In the genomic region with DNA sequence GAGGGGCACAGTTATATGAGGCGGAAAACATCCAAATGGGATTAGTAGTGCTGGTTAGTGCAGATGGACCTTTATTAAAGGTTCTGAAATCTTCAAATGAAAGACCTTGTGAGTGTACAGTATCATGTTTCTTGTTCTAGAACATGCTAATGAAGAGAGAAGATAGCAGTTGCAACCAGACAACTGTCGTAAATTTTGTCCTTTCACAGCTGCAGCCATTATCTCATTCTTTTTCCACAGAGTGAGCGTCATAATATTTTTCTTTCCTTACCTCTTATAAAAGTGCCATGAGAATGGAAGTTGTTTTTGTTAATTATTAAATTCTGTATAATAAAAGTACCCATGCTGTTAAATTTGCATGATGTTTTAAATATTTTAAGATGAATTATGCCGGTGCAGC, we compare ENCODE assay signal across 32 cellular contexts. TPM values are rescaled to one million over a fixed set of nuclear protein-coding genes. Genes with fewer than 3 reads are reported as not detected.
"Had no signal": no experiment of that assay in that cellular context is flagged by ENCODE, and none has a peak within 500 bp of the region (broad histone marks: within the 10 kb centered on the region; RNA-seq: fewer than 3 reads in every experiment).

No MANE protein-coding gene starts in this region.

- H3K27ac ChIP-seq: colonic mucosa, esophagus muscularis mucosa, foreskin keratinocyte, heart right ventricle, lower lobe of right lung, neutrophil, pancreas, right lobe of liver, stomach, thyroid gland, vagina had no signal

- DNase-seq: colonic mucosa; dermis blood vessel endothelial cell; effector memory CD4-positive, alpha-beta T cell; foreskin keratinocyte; glutamatergic neuron; heart right ventricle; hippocampal formation; left colon; left ventricle myocardium superior; lower lobe of right lung; natural killer cell; pancreas; right lobe of liver; stimulated activated CD4-positive, alpha-beta T cell treated with anti-CD3 and anti-CD28 coated beads, Interleukin-2, amount 100 ng/mL, for 24 hours; stimulated activated CD4-positive, alpha-beta T cell treated with anti-CD3 and anti-CD28 coated beads, Interleukin-4, amount 100 ng/mL, for 24 hours; stimulated activated naive CD4-positive, alpha-beta T cell treated with Interleukin-2 at 50 U/mL for 16 hours; stomach; thyroid gland; trophoblast cell had no signal

- H3K4me1 ChIP-seq: colonic mucosa, foreskin keratinocyte, lower lobe of right lung, stomach, thyroid gland, vagina had no signal

- ATAC-seq: foreskin keratinocyte; heart right ventricle; left colon; left ventricle myocardium superior; lower lobe of right lung; natural killer cell; pancreas; right lobe of liver; stimulated activated effector memory CD8-positive, alpha-beta T cell treated with anti-CD3 and anti-CD28 coated beads, Interleukin-12 subunit alpha, Interleukin-12 subunit beta, amount 100 ng/mL, for 72 hours had no signal

- H3K27me3 ChIP-seq: colonic mucosa, esophagus muscularis mucosa, foreskin keratinocyte, heart right ventricle, neutrophil, pancreas, right lobe of liver, stomach, thyroid gland, vagina had no signal

- H3K36me3 ChIP-seq: colonic mucosa, lower lobe of right lung, pancreas, right lobe of liver, thyroid gland, vagina had no signal

- H3K9me3 ChIP-seq: colonic mucosa, esophagus muscularis mucosa, heart right ventricle, lower lobe of right lung, neutrophil, pancreas, right lobe of liver, stomach, thyroid gland, vagina had no signal

- H3K4me3 ChIP-seq: colonic mucosa, esophagus muscularis mucosa, heart right ventricle, lower lobe of right lung, pancreas, right lobe of liver, stomach, thyroid gland, vagina had no signal

RNA-seq across cellular contexts. Expression of a gene that starts 4.4 kb away (rescaled TPM):
- total RNA-seq: epithelial cell of proximal tubule had no signal

RNA-seq across cellular contexts. Expression of a gene that starts 11.2 kb away (rescaled TPM):
- total RNA-seq: dermis blood vessel endothelial cell, endothelial cell of umbilical vein, epithelial cell of proximal tubule, esophagus muscularis mucosa, fibroblast of lung, foreskin keratinocyte, heart right ventricle, kidney epithelial cell, left colon, left ventricle myocardium superior, mesenteric fat pad, natural killer cell, omental fat pad, pancreas, posterior vena cava, right lobe of liver, stomach, subcutaneous adipose tissue, temporal lobe, thyroid gland, vagina had no signal
- polyA plus RNA-seq: endothelial cell of umbilical vein, fibroblast of lung, foreskin keratinocyte, heart right ventricle, pancreas had no signal
